Comparison of ENCODE assay signal across 3 cellular contexts in the genomic region with DNA sequence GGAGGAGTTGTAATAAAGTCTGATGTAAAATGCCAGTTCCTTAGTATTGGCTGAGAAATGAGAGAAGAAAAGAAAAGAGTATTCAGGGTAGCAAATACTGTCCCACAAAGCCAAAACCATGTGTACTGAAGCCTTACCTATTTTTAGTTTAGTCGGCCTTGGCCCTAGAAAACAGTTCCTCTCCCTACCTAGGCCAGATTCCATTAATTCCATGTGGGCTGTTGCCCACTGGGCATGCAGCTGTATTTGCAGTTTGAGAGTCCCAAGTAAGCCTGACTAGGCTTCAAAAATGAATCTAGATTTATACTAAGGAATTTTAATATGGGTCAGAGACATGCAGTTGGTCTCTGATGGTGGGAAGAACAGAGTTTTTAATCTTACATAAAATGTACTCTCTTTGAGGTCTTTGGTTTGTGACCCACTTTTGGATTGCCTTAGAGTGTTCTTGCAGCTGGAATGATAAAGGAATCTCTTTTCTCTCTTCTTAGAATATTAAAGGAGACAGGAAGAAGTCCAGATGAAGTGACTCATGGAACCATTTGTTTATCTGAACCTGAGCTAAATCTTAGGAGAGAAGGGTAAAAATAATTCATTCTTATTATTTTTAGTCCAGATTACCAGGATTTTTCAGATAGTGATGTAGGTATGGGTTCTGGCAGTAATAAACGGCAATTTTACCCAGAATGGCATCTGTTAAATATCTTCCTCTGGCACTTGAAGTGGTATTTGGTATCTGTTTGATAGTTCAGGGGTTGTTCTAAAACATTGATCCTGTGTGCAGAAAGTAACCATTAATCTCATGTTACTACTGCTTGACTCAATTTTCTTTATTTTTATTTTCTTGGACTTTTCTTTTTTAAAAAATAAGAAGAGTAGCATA.
TF ChIP-seq lines count a peak whose summit lies in the region.

No MANE protein-coding gene starts in this region.

TF ChIP-seq in A549, 52 proteins besides CTCF, POLR2A, EP300 and RAD21:
- no peak for TF ChIP-seq NPAS2 (CRISPR knock-in tag; IDR thresholded peaks at IDR 0.05; ENCODE audit: borderline replicate concordance)
- TF ChIP-seq, protein P1, sequence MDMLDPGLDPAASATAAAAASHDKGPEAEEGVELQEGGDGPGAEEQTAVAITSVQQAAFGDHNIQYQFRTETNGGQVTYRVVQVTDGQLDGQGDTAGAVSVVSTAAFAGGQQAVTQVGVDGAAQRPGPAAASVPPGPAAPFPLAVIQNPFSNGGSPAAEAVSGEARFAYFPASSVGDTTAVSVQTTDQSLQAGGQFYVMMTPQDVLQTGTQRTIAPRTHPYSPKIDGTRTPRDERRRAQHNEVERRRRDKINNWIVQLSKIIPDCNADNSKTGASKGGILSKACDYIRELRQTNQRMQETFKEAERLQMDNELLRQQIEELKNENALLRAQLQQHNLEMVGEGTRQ (IDR thresholded peaks at IDR 0.05) = no peak
TF ChIP-seq in A549: peak in this region for 0.

TF ChIP-seq in IMR-90, 13 proteins besides CTCF, POLR2A, EP300 and RAD21:
- TF ChIP-seq RCOR1 (IDR thresholded peaks at IDR 0.05; ENCODE audit: insufficient replicate concordance, low read length) (no peak), FOS (IDR thresholded peaks at IDR 0.05; ENCODE audit: low read depth, low read length) (no peak), MAFK (IDR thresholded peaks at IDR 0.05; ENCODE audit: low read depth, low read length) (no peak), CEBPB (IDR thresholded peaks at IDR 0.05; ENCODE audit: low read depth, low read length) (no peak)
- TF ChIP-seq, protein P2, sequence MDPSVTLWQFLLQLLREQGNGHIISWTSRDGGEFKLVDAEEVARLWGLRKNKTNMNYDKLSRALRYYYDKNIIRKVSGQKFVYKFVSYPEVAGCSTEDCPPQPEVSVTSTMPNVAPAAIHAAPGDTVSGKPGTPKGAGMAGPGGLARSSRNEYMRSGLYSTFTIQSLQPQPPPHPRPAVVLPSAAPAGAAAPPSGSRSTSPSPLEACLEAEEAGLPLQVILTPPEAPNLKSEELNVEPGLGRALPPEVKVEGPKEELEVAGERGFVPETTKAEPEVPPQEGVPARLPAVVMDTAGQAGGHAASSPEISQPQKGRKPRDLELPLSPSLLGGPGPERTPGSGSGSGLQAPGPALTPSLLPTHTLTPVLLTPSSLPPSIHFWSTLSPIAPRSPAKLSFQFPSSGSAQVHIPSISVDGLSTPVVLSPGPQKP (IDR thresholded peaks at IDR 0.05; ENCODE audit: borderline replicate concordance, low read depth, low read length) = no peak

TF ChIP-seq in endothelial cell of umbilical vein, 7 proteins besides CTCF, POLR2A, EP300 and RAD21:
- TF ChIP-seq GATA2 (IDR thresholded peaks at IDR 0.05; ENCODE audit: insufficient read depth, insufficient read length, low read depth, low read length) = no peak
- TF ChIP-seq FOS (IDR thresholded peaks at IDR 0.05; ENCODE audit: borderline replicate concordance, insufficient read depth, low read length) = peak; percentile 58
- peak; percentile 18 for TF ChIP-seq JUN (IDR thresholded peaks at IDR 0.05; ENCODE audit: borderline replicate concordance, insufficient read depth, insufficient read length, low read depth)
- no peak for TF ChIP-seq MYC (IDR thresholded peaks at IDR 0.05; ENCODE audit: low read depth, low read length)
TF ChIP-seq in endothelial cell of umbilical vein: peak in this region for 2.
